10 cellular contexts compared by ENCODE assay signal in genomic region chr9:137169764-137170460, GRCh38. TPM values are rescaled to one million over a fixed set of nuclear protein-coding genes. Genes with fewer than 3 reads are reported as not detected.
A peak's percentile ranks its signal among the peaks of the same experiment; 100 is the strongest.
DNase-seq lines count a peak whose midpoint lies in the region; ATAC-seq and TF ChIP-seq lines count a peak whose summit lies in the region.
"Had no signal": no experiment of that assay in that cellular context is flagged by ENCODE, and none has a peak within 500 bp of the region (broad histone marks: within the 10 kb centered on the region; RNA-seq: fewer than 3 reads in every experiment).

LRRC26 (minus strand) TSS chr9:137170051; CDS start chr9:137169943, 108 bp downstream.

- no peaks in the 10 kb centered on the region for H3K36me3 Mint-ChIP-seq in nephron progenitor cell (ENCODE audit: low read depth)

- peak within 1 kb of the TSS; percentile 72 for H3K4me3 Mint-ChIP-seq in nephron progenitor cell

- no peak for TF ChIP-seq CTCF in nephron progenitor cell (IDR thresholded peaks at IDR 0.05)

- TF ChIP-seq EP300 in Ishikawa (IDR thresholded peaks at IDR 0.05; ENCODE audit: borderline replicate concordance) = no peak

- WGBS in ectodermal cell, 2 experiments = 18 to 19% methylated on average over 57 of the region's 57 CpGs

- H3K27me3 Mint-ChIP-seq in nephron progenitor cell (ENCODE audit: low read depth, poor library complexity) = peaks cover 91% of the 10 kb centered on the region

- H3K9ac ChIP-seq in BLaER1 treated with 17β-estradiol and CSF1 and Interleukin-3, amounts not matched to agents 10 nM and 100 nM = peak within 1 kb of the TSS; percentile 26 to 79 (median 66); a peak in 19 of 22 replicates

- peak within 1 kb of the TSS in 6 of 11 experiments; percentile 0 to 57 (median 49); a peak in 9 of 22 replicates for H3K27ac ChIP-seq in BLaER1 treated with 17β-estradiol and CSF1 and Interleukin-3, amounts not matched to agents 10 nM and 100 nM
- H3K27ac ChIP-seq in ectodermal cell (ENCODE audit: insufficient read depth, low read depth, low read length, poor library complexity, severe bottlenecking) = no peak within 1 kb of the TSS

- no peaks in the 10 kb centered on the region for H3K9me3 Mint-ChIP-seq in nephron progenitor cell

- H4K20me1 ChIP-seq in BLaER1 treated with 17β-estradiol and CSF1 and Interleukin-3, amounts not matched to agents 10 nM and 100 nM = peaks cover 0 to 86% (median 30%) of the 10 kb centered on the region in 11 experiments; a peak in 18 of 22 replicates

- H3K27ac Mint-ChIP-seq in nephron progenitor cell = no peak within 1 kb of the TSS

- H3K4me1 Mint-ChIP-seq in nephron progenitor cell = no peaks in the 10 kb centered on the region

- peak within 1 kb of the TSS; percentile 55 to 75 (median 66) for H3K4me3 ChIP-seq in BLaER1 treated with 17β-estradiol and CSF1 and Interleukin-3, amounts not matched to agents 10 nM and 100 nM
- H3K4me3 ChIP-seq in ectodermal cell (ENCODE audit: insufficient read depth, low read depth, low read length) = peak within 1 kb of the TSS; percentile 22

- H3K9me3 ChIP-seq in BLaER1 treated with 17β-estradiol and CSF1 and Interleukin-3, amounts not matched to agents 10 nM and 100 nM (replicated peaks in 1 of 11) = no peaks in the 10 kb centered on the region
- no peaks in the 10 kb centered on the region for H3K9me3 ChIP-seq in ectodermal cell (ENCODE audit: control insufficient read depth, low read length)

- TF ChIP-seq RAD21 in Ishikawa (IDR thresholded peaks at IDR 0.05; ENCODE audit: low read depth) = no peak

- no peak for ATAC-seq in HG02852 (IDR thresholded peaks at IDR 0.05; ENCODE audit: unreplicated experiment)

- peaks cover 0 to 92% (median 18%) of the 10 kb centered on the region in 11 experiments; a peak in 16 of 22 replicates for H3K27me3 ChIP-seq in BLaER1 treated with 17β-estradiol and CSF1 and Interleukin-3, amounts not matched to agents 10 nM and 100 nM
- H3K27me3 ChIP-seq in ectodermal cell (ENCODE audit: control insufficient read depth, insufficient read depth, low read length, poor library complexity, severe bottlenecking) = peaks cover 99% of the 10 kb centered on the region

- H3K36me3 ChIP-seq in BLaER1 treated with 17β-estradiol and CSF1 and Interleukin-3, amounts not matched to agents 10 nM and 100 nM = no peaks in the 10 kb centered on the region
- no peaks in the 10 kb centered on the region for H3K36me3 ChIP-seq in ectodermal cell (ENCODE audit: control insufficient read depth, insufficient read depth, low read length)

- no peak for DNase-seq in nephron progenitor cell
- no peak for DNase-seq in DMS53 treated with DMSO at 0.1 percent for 48 hours (lab: John Stamatoyannopoulos, UW; ENCODE audit: unreplicated experiment)
- no peak for DNase-seq in C1 segment of cervical spinal cord (lab: John Stamatoyannopoulos, UW)
- DNase-seq in OCI-M2 (lab: John Stamatoyannopoulos, UW; ENCODE audit: unreplicated experiment) = no peak
- DNase-seq: activated T-cell treated with anti-CD3 and anti-CD28 coated beads for 4 hours; stimulated activated CD4-positive, alpha-beta T cell treated with anti-CD3 and anti-CD28 coated beads, Interleukin-4, amount 100 ng/mL, for 1 hour had no signal

- peak within 1 kb of the TSS; percentile 96 to 100 (median 100) for H3K4me2 ChIP-seq in BLaER1 treated with 17β-estradiol and CSF1 and Interleukin-3, amounts not matched to agents 10 nM and 100 nM

- H3K4me1 ChIP-seq in BLaER1 treated with 17β-estradiol and CSF1 and Interleukin-3, amounts not matched to agents 10 nM and 100 nM = peaks cover 33 to 97% (median 94%) of the 10 kb centered on the region in 10 experiments
- H3K4me1 ChIP-seq in ectodermal cell (ENCODE audit: control insufficient read depth, insufficient read depth, low read length) = peaks cover 19% of the 10 kb centered on the region

TF ChIP-seq in Ishikawa, 13 proteins besides CTCF, POLR2A, EP300 and RAD21:
- TF ChIP-seq NFIC (IDR thresholded peaks at IDR 0.05) (no peak), TCF12 (IDR thresholded peaks at IDR 0.05; ENCODE audit: low read depth) (0 out of 2 replicates have a peak, but pooled peaks have one; percentile 8), USF1 (IDR thresholded peaks at IDR 0.05) (no peak), MAX (IDR thresholded peaks at IDR 0.05) (peak; percentile 51)

RNA-seq across cellular contexts. Expression of gene LRRC26, which starts in this region (rescaled TPM):
- polyA plus RNA-seq in ectodermal cell (2013, experiment 1 of 4) = not detected
- not detected for polyA plus RNA-seq in ectodermal cell (2013, experiment 2 of 4)
- not detected for polyA plus RNA-seq in ectodermal cell (2013, experiment 3 of 4)
- polyA plus RNA-seq in ectodermal cell (2013, experiment 4 of 4) = 0.57 TPM
